27 cellular contexts compared by ENCODE assay signal in the genomic region with DNA sequence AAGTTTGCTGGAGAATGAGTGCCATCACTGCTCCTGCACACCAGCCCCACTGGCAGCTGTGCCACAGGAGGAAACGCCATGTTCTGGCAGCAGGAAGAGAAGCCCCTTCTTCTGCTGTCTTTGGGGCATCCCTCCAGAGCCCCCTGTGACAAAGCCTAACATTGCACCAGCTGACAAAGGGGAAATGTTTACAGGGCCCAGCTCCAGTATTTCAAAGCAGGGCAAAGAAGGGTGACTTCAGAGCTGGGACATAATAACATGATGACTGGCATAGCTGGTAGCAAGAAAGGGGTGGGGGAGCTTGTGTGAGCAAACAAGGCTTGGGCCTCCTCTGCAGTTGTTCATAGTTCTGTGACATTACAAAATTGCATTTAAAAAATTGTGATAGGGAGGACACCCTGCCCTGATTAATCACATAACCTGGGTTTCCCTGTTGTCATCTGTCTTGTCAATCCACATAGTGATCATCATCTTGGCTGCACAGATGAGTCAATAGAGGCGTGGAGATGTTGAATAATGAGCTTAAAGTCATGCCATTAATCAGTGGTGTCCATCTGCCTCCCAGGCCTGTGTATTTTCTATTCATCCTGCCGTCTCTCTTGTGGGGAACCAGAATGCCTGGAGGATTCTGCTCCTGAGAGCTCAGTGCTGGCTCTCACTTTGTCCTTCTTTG.
"Had no signal": no experiment of that assay in that cellular context is flagged by ENCODE, and none has a peak within 500 bp of the region (broad histone marks: within the 10 kb centered on the region; RNA-seq: fewer than 3 reads in every experiment).

No MANE protein-coding gene starts in this region.

- H3K9me3 ChIP-seq: testis had no signal

- H3K27ac ChIP-seq: gastroesophageal sphincter, heart left ventricle, hepatocyte, parathyroid adenoma, stomach, testis, tibial artery had no signal

- H3K4me1 Mint-ChIP-seq: memory B cell; naive B cell; stimulated activated effector memory CD8-positive, alpha-beta T cell treated with anti-CD3 and anti-CD28 coated beads, Interleukin-12 subunit alpha, Interleukin-12 subunit beta, amount 100 ng/mL, for 72 hours had no signal

- H3K4me1 ChIP-seq: testis, tibial artery had no signal

- H3K36me3 ChIP-seq: gastroesophageal sphincter, heart left ventricle, stomach had no signal

- FAIRE-seq: colon, endothelial cell of umbilical vein, kidney had no signal

- H3K36me3 Mint-ChIP-seq: mesothelial cell of epicardium; stimulated activated effector memory CD8-positive, alpha-beta T cell treated with anti-CD3 and anti-CD28 coated beads, Interleukin-12 subunit alpha, Interleukin-12 subunit beta, amount 100 ng/mL, for 72 hours; type B pancreatic cell had no signal

- H3K27ac Mint-ChIP-seq: memory B cell; mesothelial cell of epicardium; naive B cell; natural killer cell treated with Interleukin-12 subunit alpha and Interleukin-12 subunit beta and Interleukin-15 and Interleukin-18, amount 100 ng/mL, for 72 hours; progenitor cell of endocrine pancreas; stimulated activated effector memory CD8-positive, alpha-beta T cell treated with anti-CD3 and anti-CD28 coated beads, Interleukin-12 subunit alpha, Interleukin-12 subunit beta, amount 100 ng/mL, for 72 hours; type B pancreatic cell had no signal

- H3K4me2 ChIP-seq: hepatocyte, smooth muscle cell had no signal

- H3K79me2 ChIP-seq: hepatocyte, parathyroid adenoma had no signal

- H2AFZ ChIP-seq: hepatocyte, parathyroid adenoma had no signal

- DNase-seq: effector CD8-positive, alpha-beta T cell; foreskin fibroblast; heart left ventricle; kidney; mucosa of descending colon; naive B cell; stimulated activated CD4-positive, alpha-beta T cell treated with anti-CD3 and anti-CD28 coated beads, Interleukin-2, amount 100 ng/mL, for 24 hours; stimulated activated CD4-positive, alpha-beta T cell treated with anti-CD3 and anti-CD28 coated beads, Interleukin-4, amount 100 ng/mL, for 24 hours; stimulated activated naive CD4-positive, alpha-beta T cell treated with Interleukin-2 at 50 U/mL for 16 hours; stomach; substantia nigra; testis; tibial artery had no signal

- H3K9ac ChIP-seq: parathyroid adenoma had no signal

- H3K27me3 ChIP-seq: hepatocyte, testis had no signal

- H3K4me3 ChIP-seq: gastroesophageal sphincter, heart left ventricle, hepatocyte, lung, mucosa of descending colon, smooth muscle cell, stomach, testis, tibial artery had no signal

- H3K4me3 Mint-ChIP-seq: memory B cell; mesothelial cell of epicardium; naive B cell; natural killer cell treated with Interleukin-12 subunit alpha and Interleukin-12 subunit beta and Interleukin-15 and Interleukin-18, amount 100 ng/mL, for 72 hours; neural crest cell; stimulated activated effector memory CD8-positive, alpha-beta T cell treated with anti-CD3 and anti-CD28 coated beads, Interleukin-12 subunit alpha, Interleukin-12 subunit beta, amount 100 ng/mL, for 72 hours; type B pancreatic cell had no signal
